Comparison of ENCODE assay signal across 5 cellular contexts in the genomic region with DNA sequence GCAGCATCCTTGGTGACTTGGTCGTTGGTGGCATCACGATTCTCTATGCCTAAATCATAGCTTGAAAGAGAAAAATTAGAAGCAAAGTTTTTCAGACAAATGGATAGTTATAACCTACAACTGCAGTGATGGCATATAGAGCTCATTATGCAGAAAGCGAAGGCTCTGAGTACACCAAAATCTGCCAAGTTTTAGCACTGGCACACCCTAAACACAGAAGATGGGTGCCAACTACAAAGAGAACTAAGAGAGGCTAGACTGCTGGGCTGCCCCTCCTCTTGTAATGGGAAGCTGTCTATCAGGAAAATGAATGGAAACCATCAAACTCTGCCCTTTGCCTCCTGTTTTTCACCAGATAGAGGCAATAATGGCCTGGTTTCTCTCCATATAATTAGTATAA. TPM values are rescaled to one million over a fixed set of nuclear protein-coding genes. Genes with fewer than 3 reads are reported as not detected.
"Had no signal": no experiment of that assay in that cellular context is flagged by ENCODE, and none has a peak within 500 bp of the region (broad histone marks: within the 10 kb centered on the region; RNA-seq: fewer than 3 reads in every experiment).

No MANE protein-coding gene starts in this region.

- H3K4me3 ChIP-seq: GM23338 had no signal

- H2AFZ ChIP-seq: GM23338 had no signal

- ATAC-seq: GM23338 had no signal

- H3K4me2 ChIP-seq: GM23338 had no signal

- DNase-seq: H9, HCEC 1CT, KBM-7 had no signal

RNA-seq across cellular contexts. Expression of gene C2orf80, which starts 58.8 kb away (rescaled TPM):
- total RNA-seq: GM23338, H9, HT-29 had no signal
